1 cellular context compared by ENCODE assay signal in genomic region chr9:35771524-35771923, GRCh38.
TF ChIP-seq lines count a peak whose summit lies in the region.

No MANE protein-coding gene starts in this region.

TF ChIP-seq in SK-N-SH treated with all-trans-retinoic acid at 6 μM for 48 hours, 23 proteins besides CTCF, POLR2A, EP300 and RAD21 (continued from another document):
- TF ChIP-seq TSHZ2 (CRISPR knock-in tag; IDR thresholded peaks at IDR 0.05) (no peak), ZC3H10 (CRISPR knock-in tag; IDR thresholded peaks at IDR 0.05) (no peak), ESRRG (CRISPR knock-in tag; IDR thresholded peaks at IDR 0.05) (no peak), POU6F1 (CRISPR knock-in tag; IDR thresholded peaks at IDR 0.05; ENCODE audit: borderline replicate concordance, low read depth) (no peak)
